Comparison of ENCODE assay signal across 8 cellular contexts in the genomic region with DNA sequence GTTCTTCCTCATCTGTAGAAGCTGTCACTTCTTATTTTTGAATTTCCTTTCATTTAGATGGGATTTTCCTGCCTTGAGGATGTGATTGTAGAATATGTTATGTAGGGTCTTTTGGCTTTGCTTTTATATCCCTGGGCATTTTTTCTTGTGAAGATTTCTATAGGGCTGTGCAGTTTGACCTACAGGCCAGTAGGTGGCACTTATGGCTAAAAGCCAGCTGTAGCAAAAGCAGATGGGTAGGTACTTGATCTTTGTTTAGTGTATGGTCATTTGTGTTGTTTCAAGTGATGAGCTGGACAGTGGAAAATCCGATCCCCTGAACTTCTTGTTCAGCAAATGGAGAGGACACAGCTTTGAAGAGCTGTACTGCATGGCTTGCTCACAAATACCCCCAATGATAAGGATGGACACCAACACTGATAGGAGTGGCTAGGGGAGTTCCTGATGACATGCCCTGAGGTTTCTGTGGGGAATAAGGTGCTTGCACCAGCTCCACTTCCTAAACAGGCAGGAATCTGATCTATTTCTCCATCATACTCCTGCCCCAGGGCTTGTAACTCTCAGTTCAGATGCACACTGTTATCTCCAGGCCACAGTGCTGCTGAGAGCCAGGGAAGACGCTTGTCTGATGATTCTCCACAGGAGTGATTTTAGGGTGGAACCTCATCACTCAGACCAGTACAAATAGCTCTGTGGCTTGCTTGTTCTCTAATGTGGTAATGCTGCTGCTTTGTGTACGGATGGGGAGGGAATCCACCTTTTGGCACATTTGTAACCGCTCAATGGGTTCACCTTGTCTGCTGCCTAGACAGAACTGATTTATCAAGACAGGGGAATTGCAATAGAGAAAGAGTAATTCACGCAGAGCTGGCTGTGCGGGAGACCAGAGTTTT.
A peak's percentile ranks its signal among the peaks of the same experiment; 100 is the strongest.
DNase-seq lines count a peak whose midpoint lies in the region; ATAC-seq and TF ChIP-seq lines count a peak whose summit lies in the region.

No MANE protein-coding gene starts in this region.

- H3K4me1 ChIP-seq in naive thymus-derived CD4-positive, alpha-beta T cell (ENCODE audit: control insufficient read depth in 2 of 2, insufficient read depth in 2 of 2, low read length in 2 of 2), result no peaks in the 10 kb centered on the region

- H3K4me3 ChIP-seq in GM12865 (ENCODE audit: low read depth, low read length) (no peak overlapping the region), astrocyte of the spinal cord (ENCODE audit: low read depth, low read length) (no peak overlapping the region)
- no peak overlapping the region for H3K4me3 ChIP-seq in naive thymus-derived CD4-positive, alpha-beta T cell (ENCODE audit: low read length)

- no peaks in the 10 kb centered on the region for H3K27me3 ChIP-seq in naive thymus-derived CD4-positive, alpha-beta T cell (ENCODE audit: control insufficient read depth in 2 of 2, insufficient read depth in 2 of 2, low read length in 2 of 2)

- no peak overlapping the region for H3K4me3 Mint-ChIP-seq in naive thymus-derived CD4-positive, alpha-beta T cell
- H3K4me3 Mint-ChIP-seq in activated CD4-positive, alpha-beta T cell treated with anti-CD3 and anti-CD28 coated beads, Interleukin-2, amount 10 ng/mL, durations not matched to agents 24 days and 14 days, result no peak overlapping the region

- no peaks in the 10 kb centered on the region for H3K4me1 Mint-ChIP-seq in naive thymus-derived CD4-positive, alpha-beta T cell
- no peaks in the 10 kb centered on the region for H3K4me1 Mint-ChIP-seq in activated CD4-positive, alpha-beta T cell treated with anti-CD3 and anti-CD28 coated beads, Interleukin-2, amount 10 ng/mL, durations not matched to agents 24 days and 14 days

- no peak overlapping the region for H3K27ac Mint-ChIP-seq in naive thymus-derived CD4-positive, alpha-beta T cell
- no peak overlapping the region for H3K27ac Mint-ChIP-seq in activated CD4-positive, alpha-beta T cell treated with anti-CD3 and anti-CD28 coated beads, Interleukin-2, amount 10 ng/mL, durations not matched to agents 24 days and 14 days

- CTCF ChIA-PET in naive thymus-derived CD4-positive, alpha-beta T cell (lab: Charles Lee), result no interaction called here

- peaks cover 0 to 4% (median 0%) of the 10 kb centered on the region in 11 donors for H3K9me3 Mint-ChIP-seq in naive thymus-derived CD4-positive, alpha-beta T cell
- no peaks in the 10 kb centered on the region for H3K9me3 Mint-ChIP-seq in activated CD4-positive, alpha-beta T cell treated with anti-CD3 and anti-CD28 coated beads, Interleukin-2, amount 10 ng/mL, durations not matched to agents 24 days and 14 days

- peak; percentile 8 for DNase-seq in GM12865 (ENCODE audit: low read depth)
- peak; percentile 22 for DNase-seq in LHCN-M2 (ENCODE audit: low read depth)
- peak; percentile 3 for DNase-seq in astrocyte of the spinal cord (ENCODE audit: low read depth, low spot score)
- peak; percentile 9 for DNase-seq in myocyte (ENCODE audit: low read depth)
- no peak for DNase-seq in AG08395 (ENCODE audit: low spot score)
- DNase-seq in naive thymus-derived CD4-positive, alpha-beta T cell, result no peak
- no peak for DNase-seq in activated CD4-positive, alpha-beta T cell treated with anti-CD3 and anti-CD28 coated beads, Interleukin-2, amount 10 ng/mL, durations not matched to agents 24 days and 14 days

- H3K27me3 Mint-ChIP-seq in naive thymus-derived CD4-positive, alpha-beta T cell, result no peaks in the 10 kb centered on the region
- H3K27me3 Mint-ChIP-seq in activated CD4-positive, alpha-beta T cell treated with anti-CD3 and anti-CD28 coated beads, Interleukin-2, amount 10 ng/mL, durations not matched to agents 24 days and 14 days, result no peaks in the 10 kb centered on the region

- no peaks in the 10 kb centered on the region for H3K9me3 ChIP-seq in naive thymus-derived CD4-positive, alpha-beta T cell (ENCODE audit: control insufficient read depth in 2 of 3, low read length in 3 of 3)

- POLR2A ChIA-PET in naive thymus-derived CD4-positive, alpha-beta T cell (lab: Charles Lee), result no interaction called here

- peak; percentile 74 for ATAC-seq in GM21786 (IDR thresholded peaks at IDR 0.05; ENCODE audit: unreplicated experiment)
- ATAC-seq in naive thymus-derived CD4-positive, alpha-beta T cell, result no peak

- intact Hi-C loops in naive thymus-derived CD4-positive, alpha-beta T cell (cut with micrococcal nuclease), result no loop called here
- intact Hi-C loops in activated CD4-positive, alpha-beta T cell treated with anti-CD3 and anti-CD28 coated beads, Interleukin-2, amount 10 ng/mL, durations not matched to agents 24 days and 14 days (cut with micrococcal nuclease), result no loop called here

- no peak overlapping the region for H3K27ac ChIP-seq in naive thymus-derived CD4-positive, alpha-beta T cell (ENCODE audit: low read depth, low read length)

- no peaks in the 10 kb centered on the region for H3K36me3 ChIP-seq in naive thymus-derived CD4-positive, alpha-beta T cell (ENCODE audit: control insufficient read depth in 2 of 3, insufficient read depth in 3 of 3, low read length in 3 of 3)

- TF ChIP-seq CTCF in GM12865 (IDR thresholded peaks at IDR 0.05; ENCODE audit: insufficient read depth, low read depth, low read length, missing control alignments) (peak; percentile 53), astrocyte of the spinal cord (IDR thresholded peaks at IDR 0.05; ENCODE audit: low read depth, low read length) (peak; percentile 38)

- H3K36me3 Mint-ChIP-seq in naive thymus-derived CD4-positive, alpha-beta T cell, result no peaks in the 10 kb centered on the region
- no peaks in the 10 kb centered on the region for H3K36me3 Mint-ChIP-seq in activated CD4-positive, alpha-beta T cell treated with anti-CD3 and anti-CD28 coated beads, Interleukin-2, amount 10 ng/mL, durations not matched to agents 24 days and 14 days (ENCODE audit: low read depth)

- in situ Hi-C loops in astrocyte of the spinal cord (cut with HindIII; ENCODE audit: low sequenced_read_pairs), result no loop called here

Comparison
In these comparisons a context has a peak if more than half of its experiments do, and no peak if none do; other contexts are left out.
1. DNase-seq: peak in GM12865 (single experiment), LHCN-M2 (single experiment), astrocyte of the spinal cord (single experiment) and myocyte (single experiment); none in AG08395 (single experiment), naive thymus-derived CD4-positive, alpha-beta T cell (0 of 9) and activated CD4-positive, alpha-beta T cell treated with anti-CD3 and anti-CD28 coated beads, Interleukin-2, amount 10 ng/mL, durations not matched to agents 24 days and 14 days (single experiment).